Comparison of ENCODE assay signal across 23 cellular contexts in the genomic region with DNA sequence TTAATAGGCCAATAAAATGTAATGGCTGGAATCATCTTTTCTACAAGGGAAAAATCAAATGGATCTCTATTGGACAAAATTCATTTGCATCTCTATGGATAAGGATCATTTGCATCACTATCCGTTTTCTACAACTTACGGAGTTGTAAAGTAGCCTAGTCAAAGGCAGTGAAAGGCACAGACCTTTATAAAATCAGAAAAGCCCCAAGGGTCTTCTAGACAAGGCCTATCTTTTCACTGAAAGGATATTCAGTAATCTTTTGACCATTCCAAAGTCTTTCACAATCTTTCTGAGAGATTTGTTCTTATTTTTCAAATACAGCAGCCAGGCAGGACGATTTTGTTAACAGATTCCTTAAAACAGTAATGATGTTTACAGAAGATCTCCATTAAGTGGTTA.
"Had no signal": no experiment of that assay in that cellular context is flagged by ENCODE, and none has a peak within 500 bp of the region (broad histone marks: within the 10 kb centered on the region; RNA-seq: fewer than 3 reads in every experiment).

No MANE protein-coding gene starts in this region.

- H3K4me1 ChIP-seq: parathyroid adenoma, right lobe of liver, spleen, upper lobe of left lung had no signal

- H3K9ac ChIP-seq: parathyroid adenoma had no signal

- DNase-seq: activated B cell treated with CpG ODN at 0.5 μM for 24 hours; activated CD4-positive, alpha-beta T cell treated with anti-CD3 and anti-CD28 coated beads for 36 hours; activated CD4-positive, alpha-beta T cell treated with anti-CD3 and anti-CD28 coated beads, Interleukin-2, amount 50 U/mL, for 4 hours; activated CD8-positive, alpha-beta memory T cell treated with anti-CD3 and anti-CD28 coated beads for 24 hours; activated CD8-positive, alpha-beta memory T cell treated with anti-CD3 and anti-CD28 coated beads, Interleukin-2, amount 50 U/mL, for 4 hours; activated naive CD4-positive, alpha-beta T cell; activated T-cell treated with anti-CD3 and anti-CD28 coated beads, Interleukin-2, amount 50 U/mL, for 24 hours; amniotic stem cell; cerebellar nuclear complex; kidney glomerular epithelial cell; nucleus accumbens; right lobe of liver; spleen; stimulated activated CD4-positive, alpha-beta T cell treated with anti-CD3 and anti-CD28 coated beads, Interleukin-4, amount 100 ng/mL, for 1 hour; stimulated activated naive CD4-positive, alpha-beta T cell treated with Interleukin-2 at 50 U/mL for 16 hours; T1000; upper lobe of left lung had no signal

- H3K4me3 ChIP-seq: coronary artery, right lobe of liver, spleen, thoracic aorta, upper lobe of left lung had no signal

- H2AFZ ChIP-seq: parathyroid adenoma had no signal

- H3K79me2 ChIP-seq: parathyroid adenoma had no signal

- ATAC-seq: activated CD4-positive, alpha-beta T cell treated with anti-CD3 and anti-CD28 coated beads for 36 hours; activated T-helper 17 cell treated with anti-CD3 and anti-CD28 coated beads, Interleukin-2, amount 50 U/mL, for 72 hours; natural killer cell treated with Interleukin-12 subunit alpha and Interleukin-12 subunit beta and Interleukin-15 and Interleukin-18, amount 100 ng/mL, for 72 hours; right lobe of liver had no signal

- H3K27me3 ChIP-seq: right lobe of liver, spleen, upper lobe of left lung had no signal

- H3K36me3 ChIP-seq: right lobe of liver, spleen, thoracic aorta, upper lobe of left lung had no signal

- H3K27ac ChIP-seq: coronary artery, epithelial cell of prostate, parathyroid adenoma, right lobe of liver, spleen, thoracic aorta, upper lobe of left lung had no signal

- H3K9me3 ChIP-seq: right lobe of liver, thoracic aorta, upper lobe of left lung had no signal
